25 cellular contexts compared by ENCODE assay signal in genomic region chr2:33118648-33119047, GRCh38.
"Had no signal": no experiment of that assay in that cellular context is flagged by ENCODE, and none has a peak within 500 bp of the region (broad histone marks: within the 10 kb centered on the region; RNA-seq: fewer than 3 reads in every experiment).

No MANE protein-coding gene starts in this region.

- FAIRE-seq: endothelial cell of umbilical vein, kidney, urothelium cell line had no signal

- H3K9me3 ChIP-seq: gastrocnemius medialis, prostate gland, sigmoid colon, thoracic aorta, tibial nerve, upper lobe of left lung had no signal

- H3K36me3 Mint-ChIP-seq: naive thymus-derived CD4-positive, alpha-beta T cell; stimulated activated effector memory CD8-positive, alpha-beta T cell treated with anti-CD3 and anti-CD28 coated beads, Interleukin-12 subunit alpha, Interleukin-12 subunit beta, amount 100 ng/mL, for 72 hours had no signal

- H3K4me1 Mint-ChIP-seq: naive thymus-derived CD4-positive, alpha-beta T cell; stimulated activated effector memory CD8-positive, alpha-beta T cell treated with anti-CD3 and anti-CD28 coated beads, Interleukin-12 subunit alpha, Interleukin-12 subunit beta, amount 100 ng/mL, for 72 hours had no signal

- H3K27me3 ChIP-seq: gastrocnemius medialis, sigmoid colon, tibial nerve, upper lobe of left lung had no signal

- H3K27ac ChIP-seq: coronary artery, gastrocnemius medialis, prostate gland, sigmoid colon, thoracic aorta, tibial nerve, upper lobe of left lung had no signal

- H3K4me3 Mint-ChIP-seq: naive thymus-derived CD4-positive, alpha-beta T cell; nephron progenitor cell; stimulated activated effector memory CD8-positive, alpha-beta T cell treated with anti-CD3 and anti-CD28 coated beads, Interleukin-12 subunit alpha, Interleukin-12 subunit beta, amount 100 ng/mL, for 72 hours had no signal

- DNase-seq: dermis blood vessel endothelial cell; effector memory CD4-positive, alpha-beta T cell; gastrocnemius medialis; head of caudate nucleus; kidney; mesenchymal stem cell; midbrain; naive thymus-derived CD4-positive, alpha-beta T cell; nephron progenitor cell; nucleus accumbens; right cardiac atrium; sigmoid colon; stimulated activated CD4-positive, alpha-beta T cell treated with anti-CD3 and anti-CD28 coated beads, Interleukin-2, amount 100 ng/mL, for 24 hours; stimulated activated CD4-positive, alpha-beta T cell treated with anti-CD3 and anti-CD28 coated beads, Interleukin-4, amount 100 ng/mL, for 24 hours; stimulated activated naive CD4-positive, alpha-beta T cell treated with Interleukin-2 at 50 U/mL for 16 hours; substantia nigra; upper lobe of left lung had no signal

- H3K4me3 ChIP-seq: coronary artery, gastrocnemius medialis, prostate gland, sigmoid colon, thoracic aorta, tibial nerve, upper lobe of left lung had no signal

- H3K27ac Mint-ChIP-seq: naive thymus-derived CD4-positive, alpha-beta T cell; nephron progenitor cell; stimulated activated effector memory CD8-positive, alpha-beta T cell treated with anti-CD3 and anti-CD28 coated beads, Interleukin-12 subunit alpha, Interleukin-12 subunit beta, amount 100 ng/mL, for 72 hours had no signal

- ATAC-seq: gastrocnemius medialis; left lobe of liver; naive thymus-derived CD4-positive, alpha-beta T cell; right cardiac atrium; stimulated activated effector memory CD8-positive, alpha-beta T cell treated with anti-CD3 and anti-CD28 coated beads, Interleukin-12 subunit alpha, Interleukin-12 subunit beta, amount 100 ng/mL, for 72 hours had no signal

- H3K9me3 Mint-ChIP-seq: stimulated activated effector memory CD8-positive, alpha-beta T cell treated with anti-CD3 and anti-CD28 coated beads, Interleukin-12 subunit alpha, Interleukin-12 subunit beta, amount 100 ng/mL, for 72 hours had no signal

- H3K36me3 ChIP-seq: gastrocnemius medialis, prostate gland, sigmoid colon, thoracic aorta, tibial nerve, upper lobe of left lung had no signal

- H3K4me1 ChIP-seq: gastrocnemius medialis, prostate gland, tibial nerve, upper lobe of left lung had no signal
